Comparison of ENCODE assay signal across 1 cellular context in the genomic region with DNA sequence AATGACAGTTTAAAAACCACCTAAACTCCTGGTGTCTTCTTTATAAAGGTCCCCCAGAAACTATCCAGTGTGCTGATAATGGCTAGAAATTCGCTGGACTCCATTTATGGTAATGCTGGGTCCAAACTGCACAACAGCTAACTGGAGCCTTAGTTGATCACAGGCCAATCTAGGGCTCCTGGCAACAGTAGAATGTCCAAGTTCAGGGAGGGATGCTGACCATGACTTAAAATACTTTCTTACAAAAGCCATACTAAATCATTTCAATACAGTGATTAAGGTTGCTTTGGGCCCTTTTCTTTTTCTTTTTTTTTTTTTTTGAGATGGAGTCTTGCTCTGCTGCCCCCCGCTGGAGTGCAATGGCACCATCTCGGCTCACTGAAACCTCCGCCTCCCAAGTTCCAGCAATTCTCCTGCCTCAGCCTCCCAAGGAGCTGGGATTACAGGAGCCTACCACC.
TF ChIP-seq lines count a peak whose summit lies in the region.

No MANE protein-coding gene starts in this region.

TF ChIP-seq in H1, 55 proteins besides CTCF, POLR2A, EP300 and RAD21 (continued from another document):
- TF ChIP-seq PHF8 (conservative IDR thresholded peaks at IDR 0.05; ENCODE audit: low read depth, low read length): no peak
